ENCODE assay signal across 8 cellular contexts in genomic region chr17:81710514-81711308, GRCh38. TPM values are rescaled to one million over a fixed set of nuclear protein-coding genes. Genes with fewer than 3 reads are reported as not detected.
DNase-seq lines count a peak whose midpoint lies in the region; ATAC-seq and TF ChIP-seq lines count a peak whose summit lies in the region.

No MANE protein-coding gene starts in this region.

- H3K27ac ChIP-seq in GM23248 (no peak overlapping the region), SU-DHL-6 (ENCODE audit: low read depth, low read length) (peak overlapping the region; percentile 55), esophagus squamous epithelium (peak overlapping the region; percentile 19 to 92 (median 84)), skeletal muscle tissue (ENCODE audit: low read depth, low read length) (no peak overlapping the region)

- H3K9ac ChIP-seq in GM23248 = peak overlapping the region; percentile 58
- H3K9ac ChIP-seq in SU-DHL-6 (ENCODE audit: low read length) = peak overlapping the region; percentile 93
- H3K9ac ChIP-seq in skeletal muscle tissue (ENCODE audit: low read depth in 1 of 3, low read length in 3 of 3) = peak overlapping the region in 2 of 3 donors; percentile 61 to 82

- DNase-seq in AG20443 (ENCODE audit: low spot score) = peak; percentile 32
- DNase-seq in GM23248 = peak; percentile 64
- DNase-seq in esophagus squamous epithelium (lab: John Stamatoyannopoulos, UW) = no peak

- H3K4me2 ChIP-seq in GM23248 (ENCODE audit: unreplicated experiment) (peak overlapping the region; percentile 82), SU-DHL-6 (ENCODE audit: low read depth, low read length, poor library complexity, severe bottlenecking) (peak overlapping the region; percentile 66)

- H3F3A ChIP-seq in GM23248 (ENCODE audit: insufficient read depth) = no peaks in the 10 kb centered on the region
- H3F3A ChIP-seq in SU-DHL-6 (ENCODE audit: insufficient read depth) = peaks cover 25% of the 10 kb centered on the region

- no peak for TF ChIP-seq POLR2A in esophagus squamous epithelium (IDR thresholded peaks at IDR 0.05)

- no peak overlapping the region for H2AFZ ChIP-seq in GM23248
- H2AFZ ChIP-seq in SU-DHL-6 (ENCODE audit: low read depth, low read length, severe bottlenecking) = no peak overlapping the region

- H3K27me3 ChIP-seq in GM23248 (replicated peaks; ENCODE audit: insufficient read depth) (no peaks in the 10 kb centered on the region), SU-DHL-6 (ENCODE audit: low read length) (no peaks in the 10 kb centered on the region), esophagus squamous epithelium (no peaks in the 10 kb centered on the region), skeletal muscle tissue (ENCODE audit: control insufficient read depth in 3 of 3, insufficient read depth in 3 of 3, low read length in 3 of 3) (no peaks in the 10 kb centered on the region)

- H4K20me1 ChIP-seq in GM23248 (ENCODE audit: insufficient read depth) (no peaks in the 10 kb centered on the region), SU-DHL-6 (ENCODE audit: low read depth, low read length) (no peaks in the 10 kb centered on the region)

- ATAC-seq in HG03571 (IDR thresholded peaks at IDR 0.05; ENCODE audit: unreplicated experiment) = no peak
- ATAC-seq in HG02623 (IDR thresholded peaks at IDR 0.05; ENCODE audit: unreplicated experiment) = no peak
- ATAC-seq in GM21717 (IDR thresholded peaks at IDR 0.05; ENCODE audit: unreplicated experiment) = no peak

- TF ChIP-seq CTCF in SU-DHL-6 (IDR thresholded peaks at IDR 0.05; ENCODE audit: insufficient read depth, low read length, poor library complexity, severe bottlenecking) = no peak
- no peak for TF ChIP-seq CTCF in esophagus squamous epithelium (IDR thresholded peaks at IDR 0.05)

- H3K4me1 ChIP-seq in GM23248 (ENCODE audit: insufficient read depth) (peaks cover 16% of the 10 kb centered on the region), esophagus squamous epithelium (peaks cover 32 to 62% (median 37%) of the 10 kb centered on the region in 3 donors), skeletal muscle tissue (ENCODE audit: control insufficient read depth in 3 of 3, insufficient read depth in 3 of 3, low read length in 3 of 3) (peaks cover 22 to 29% (median 25%) of the 10 kb centered on the region in 3 donors)

- in situ Hi-C loops in GM23248 (cut with MboI) = no loop called here

- 0 out of 2 replicates have a peak, but pooled peaks cover under 1% of the 10 kb centered on the region for H3K79me2 ChIP-seq in GM23248 (ENCODE audit: insufficient read depth)
- H3K79me2 ChIP-seq in SU-DHL-6 (ENCODE audit: insufficient read depth, low read length) = peaks cover 32% of the 10 kb centered on the region

- no peaks in the 10 kb centered on the region for H3K9me3 ChIP-seq in GM23248 (ENCODE audit: low read depth)
- no peaks in the 10 kb centered on the region for H3K9me3 ChIP-seq in SU-DHL-6 (ENCODE audit: insufficient read depth, low read length)
- no peaks in the 10 kb centered on the region for H3K9me3 ChIP-seq in esophagus squamous epithelium
- no peaks in the 10 kb centered on the region for H3K9me3 ChIP-seq in skeletal muscle tissue (ENCODE audit: control insufficient read depth in 3 of 3, low read length in 3 of 3)

- no peaks in the 10 kb centered on the region for H3K9me2 ChIP-seq in GM23248 (ENCODE audit: insufficient read depth)
- H3K9me2 ChIP-seq in SU-DHL-6 (replicated peaks; ENCODE audit: insufficient read depth, low read length) = no peaks in the 10 kb centered on the region

- 7 to 9% methylated on average over 29 of the region's 29 CpGs for WGBS in GM23248 (ENCODE audit: low coverage in 1 of 2, low lambda C conversion rate in 2 of 2, missing lambda C conversion rate in 2 of 2), 2 experiments
- 5 to 14% methylated on average over 7 to 17 of the region's 29 CpGs for WGBS in esophagus squamous epithelium, 2 donors

- intact Hi-C loops in esophagus squamous epithelium (cut with DNase I) = no loop called here

- H3K36me3 ChIP-seq in GM23248 (ENCODE audit: low read depth) (no peaks in the 10 kb centered on the region; the same call in 1 of the 2 replicates), SU-DHL-6 (ENCODE audit: low read length) (no peaks in the 10 kb centered on the region), esophagus squamous epithelium (peaks cover 18 to 41% (median 18%) of the 10 kb centered on the region in 3 donors), skeletal muscle tissue (ENCODE audit: control insufficient read depth in 3 of 3, insufficient read depth in 3 of 3, low read length in 3 of 3) (peaks cover 19 to 28% (median 20%) of the 10 kb centered on the region in 3 donors)

- H3K4me3 ChIP-seq in GM23248 (0 out of 2 replicates have a peak overlapping the region, but pooled peaks have one; percentile 76), SU-DHL-6 (ENCODE audit: insufficient read depth, low read length, poor library complexity, severe bottlenecking) (peak overlapping the region; percentile 44), esophagus squamous epithelium (peak overlapping the region in 3 of 4 donors; percentile 68 to 94 (median 92)), skeletal muscle tissue (ENCODE audit: low read length in 3 of 3) (peak overlapping the region; percentile 42 to 67 (median 48))

RNA-seq across cellular contexts. Expression of gene SLC25A10, which starts 1.4 kb away (rescaled TPM):
- 10.9 and 16.9 TPM in 2 replicates for total RNA-seq in GM23248 (2014; rRNA removed; shearing (Covaris generic))
- polyA plus RNA-seq in GM23248 (2016; fragmentation: Nextera tagmentation; extraction: Ambion mirVana) = 11.0 and 12.5 TPM in 2 replicates
- total RNA-seq in esophagus squamous epithelium (10 to 100 TPM; 23.3 to 49.3 (median 37.1) TPM), skeletal muscle tissue (6.8 TPM)

RNA-seq across cellular contexts. Expression of gene MRPL12, which starts 7.5 kb away (rescaled TPM):
- total RNA-seq in GM23248 (2014; rRNA removed; shearing (Covaris generic)) = 4.3 and 4.9 TPM in 2 replicates
- 76.3 and 78.5 TPM in 2 replicates for polyA plus RNA-seq in GM23248 (2016; fragmentation: Nextera tagmentation; extraction: Ambion mirVana)
- total RNA-seq in esophagus squamous epithelium (100 to 1,000 TPM in 1 of 4 donors, 10 to 100 TPM in 3; 69.6 to 115 (median 79.9) TPM), skeletal muscle tissue (4.7 TPM)

RNA-seq across cellular contexts. Expression of gene HGS, which starts 26.9 kb away (rescaled TPM):
- 161 and 166 TPM in 2 replicates for total RNA-seq in GM23248 (2014; rRNA removed; shearing (Covaris generic))
- polyA plus RNA-seq in GM23248 (2016; fragmentation: Nextera tagmentation; extraction: Ambion mirVana) = 106 and 110 TPM in 2 replicates
- 10 to 100 TPM; 48.2 to 86.8 (median 84.0) TPM for total RNA-seq in esophagus squamous epithelium
- 27.7 TPM for total RNA-seq in skeletal muscle tissue

RNA-seq across cellular contexts. Expression of gene ARL16, which starts 27.1 kb away (rescaled TPM):
- total RNA-seq in GM23248 (2014; rRNA removed; shearing (Covaris generic)) = 37.6 and 45.6 TPM in 2 replicates
- 70.8 and 72.8 TPM in 2 replicates for polyA plus RNA-seq in GM23248 (2016; fragmentation: Nextera tagmentation; extraction: Ambion mirVana)
- total RNA-seq in esophagus squamous epithelium (10 to 100 TPM; 19.1 to 34.3 (median 27.9) TPM), skeletal muscle tissue (25.1 TPM)

RNA-seq across cellular contexts. Expression of gene CCDC137, which starts 44.2 kb away (rescaled TPM):
- 11.6 and 11.7 TPM in 2 replicates for total RNA-seq in GM23248 (2014; rRNA removed; shearing (Covaris generic))
- polyA plus RNA-seq in GM23248 (2016; fragmentation: Nextera tagmentation; extraction: Ambion mirVana) = 22.0 and 22.8 TPM in 2 replicates
- total RNA-seq in esophagus squamous epithelium (10 to 100 TPM; 18.2 to 25.6 (median 21.4) TPM), skeletal muscle tissue (5.7 TPM)

Comparison
In these comparisons a context has a peak if more than half of its experiments do, and no peak if none do; other contexts are left out.
1. H3K27ac ChIP-seq: peak in SU-DHL-6 (single experiment) and esophagus squamous epithelium (4 of 4); none in GM23248 (single experiment) and skeletal muscle tissue (single experiment).
2. RNA of gene MRPL12, which starts 7.5 kb away (total RNA-seq): 69.6 to 115 TPM in esophagus squamous epithelium; 4.7 TPM in skeletal muscle tissue (single experiment) and 4.3 to 4.9 TPM in GM23248; every median in the first group is over 10 times any median in the second.
3. Peak in every context shown above with its lines, with median percentiles within 50 percentile points of each other: H3K4me3 ChIP-seq and H3K9ac ChIP-seq.